8 cellular contexts compared by ENCODE assay signal in genomic region chr5:178234753-178235599, GRCh38. TPM values are rescaled to one million over a fixed set of nuclear protein-coding genes. Genes with fewer than 3 reads are reported as not detected.
DNase-seq lines count a peak whose midpoint lies in the region; ATAC-seq and TF ChIP-seq lines count a peak whose summit lies in the region.

No MANE protein-coding gene starts in this region.

- H3K27me3 ChIP-seq in SJSA1 (replicated peaks): no peaks in the 10 kb centered on the region
- no peaks in the 10 kb centered on the region for H3K27me3 ChIP-seq in gastroesophageal sphincter
- no peaks in the 10 kb centered on the region for H3K27me3 ChIP-seq in trophoblast cell (ENCODE audit: insufficient read depth, low read length)
- no peaks in the 10 kb centered on the region for H3K27me3 ChIP-seq in upper lobe of right lung

- H4K91ac ChIP-seq in trophoblast cell (ENCODE audit: low read depth, low read length): no peak overlapping the region

- no peak for TF ChIP-seq EP300 in gastroesophageal sphincter (IDR thresholded peaks at IDR 0.05)

- DNase-seq in COR-L47 (lab: John Stamatoyannopoulos, UW): peak; percentile 30
- peak; percentile 65 to 75 for DNase-seq in SJSA1 (ENCODE audit: low read depth in 1 of 2, low spot score in 2 of 2)
- DNase-seq in activated effector memory CD4-positive, alpha-beta T cell treated with anti-CD3 and anti-CD28 coated beads, Interleukin-2, amount 50 U/mL, for 16 hours: peak; percentile 89
- DNase-seq in trophoblast cell: peak; percentile 24 to 72
- peak; percentile 84 for DNase-seq in upper lobe of right lung

- peaks cover 9% of the 10 kb centered on the region for H3K79me1 ChIP-seq in trophoblast cell (ENCODE audit: low read length)

- H2BK120ac ChIP-seq in trophoblast cell (ENCODE audit: insufficient read depth, low read length, poor library complexity): no peak overlapping the region

- WGBS in gastroesophageal sphincter (ENCODE audit: low coverage in 1 of 2), 2 donors: 20 to 25% methylated on average over 2 to 4 of the region's 12 CpGs
- no CpG with 5 or more reads among the region's 12 CpGs for WGBS in trophoblast cell (ENCODE audit: extremely low coverage, insufficient coverage, insufficient read length)

- ATAC-seq in HG03342 (IDR thresholded peaks at IDR 0.05; ENCODE audit: unreplicated experiment): peak; percentile 32
- ATAC-seq in gastroesophageal sphincter: no peak
- peak; percentile 15 for ATAC-seq in upper lobe of right lung
- ATAC-seq in HG03571 (IDR thresholded peaks at IDR 0.05; ENCODE audit: unreplicated experiment): no peak

- peaks cover 20% of the 10 kb centered on the region for H3K4me1 ChIP-seq in SJSA1 (replicated peaks)
- H3K4me1 ChIP-seq in gastroesophageal sphincter: peaks cover 0 to 69% (median 17%) of the 10 kb centered on the region in 3 donors
- H3K4me1 ChIP-seq in trophoblast cell (ENCODE audit: control insufficient read depth in 1 of 2, insufficient read depth in 2 of 2, low read length in 2 of 2): peaks cover 11 to 13% of the 10 kb centered on the region in 2 experiments
- H3K4me1 ChIP-seq in upper lobe of right lung: peaks cover 64% of the 10 kb centered on the region

- no peak overlapping the region for H3K23ac ChIP-seq in trophoblast cell (ENCODE audit: low read length)

- TF ChIP-seq CTCF in gastroesophageal sphincter (IDR thresholded peaks at IDR 0.05): peak in 3 of 4 experiments; percentile 41 to 68 (median 43)
- peak; percentile 78 for TF ChIP-seq CTCF in upper lobe of right lung (IDR thresholded peaks at IDR 0.05)

- no peak overlapping the region for H2BK12ac ChIP-seq in trophoblast cell (ENCODE audit: low read length)

- H3K4ac ChIP-seq in trophoblast cell (ENCODE audit: low read depth, low read length): no peak overlapping the region

- H2AK5ac ChIP-seq in trophoblast cell (ENCODE audit: low read length): no peak overlapping the region

- no peak for TF ChIP-seq POLR2A in gastroesophageal sphincter (IDR thresholded peaks at IDR 0.05)

- H4K12ac ChIP-seq in trophoblast cell (ENCODE audit: low read depth, low read length): no peak overlapping the region

- intact Hi-C loops in upper lobe of right lung (cut with DNase I): no loop called here

- H3K9me3 ChIP-seq in SJSA1 (replicated peaks) (no peaks in the 10 kb centered on the region), gastroesophageal sphincter (no peaks in the 10 kb centered on the region), trophoblast cell (ENCODE audit: insufficient read depth, low read depth, low read length) (no peaks in the 10 kb centered on the region), upper lobe of right lung (no peaks in the 10 kb centered on the region)

- H3K27ac ChIP-seq in SJSA1 (no peak overlapping the region), gastroesophageal sphincter (peak overlapping the region in 1 of 4 donors; percentile 11), trophoblast cell (ENCODE audit: low read depth, low read length) (no peak overlapping the region), upper lobe of right lung (no peak overlapping the region)

- no peak overlapping the region for H3K14ac ChIP-seq in trophoblast cell (ENCODE audit: low read length)

- peaks cover 9% of the 10 kb centered on the region for H3K79me2 ChIP-seq in trophoblast cell (ENCODE audit: control insufficient read depth, insufficient read depth, low read length, poor library complexity)

- no peak overlapping the region for H2AFZ ChIP-seq in trophoblast cell (ENCODE audit: insufficient read depth, low read length, poor library complexity)

- no peak overlapping the region for H3K4me3 ChIP-seq in SJSA1
- no peak overlapping the region for H3K4me3 ChIP-seq in gastroesophageal sphincter
- no peak overlapping the region for H3K4me3 ChIP-seq in trophoblast cell (ENCODE audit: low read depth, low read length)
- no peak overlapping the region for H3K4me3 ChIP-seq in upper lobe of right lung

- no peak overlapping the region for H2BK5ac ChIP-seq in trophoblast cell (ENCODE audit: low read depth, low read length, poor library complexity)

- no peak overlapping the region for H3K18ac ChIP-seq in trophoblast cell (ENCODE audit: low read length)

- H4K8ac ChIP-seq in trophoblast cell (ENCODE audit: low read depth, low read length): no peak overlapping the region

- H3K4me2 ChIP-seq in trophoblast cell (ENCODE audit: low read length): no peak overlapping the region

- H3K9ac ChIP-seq in trophoblast cell (ENCODE audit: low read length): no peak overlapping the region

- H3K36me3 ChIP-seq in SJSA1 (peaks cover 26% of the 10 kb centered on the region), gastroesophageal sphincter (peaks cover 0 to 14% of the 10 kb centered on the region in 2 donors), trophoblast cell (ENCODE audit: control insufficient read depth in 1 of 2, insufficient read depth in 2 of 2, low read length in 2 of 2) (peaks cover 6 to 9% of the 10 kb centered on the region in 2 experiments), upper lobe of right lung (peaks cover 14% of the 10 kb centered on the region)

RNA-seq across cellular contexts. Expression of gene PHYKPL, which starts 2.4 kb away (rescaled TPM):
- 16.1 and 19.3 TPM in 2 replicates for total RNA-seq in SJSA1 (2014; rRNA removed; shearing (Covaris generic))
- total RNA-seq in gastroesophageal sphincter (10 to 100 TPM; 37.3 to 51.2 (median 41.6) TPM), upper lobe of right lung (96.1 TPM)
- 12.4 and 12.8 TPM in 2 replicates for polyA plus RNA-seq in trophoblast cell (2013)

RNA-seq across cellular contexts. Expression of gene HNRNPAB, which starts 30.6 kb away (rescaled TPM):
- 181 and 222 TPM in 2 replicates for total RNA-seq in SJSA1 (2014; rRNA removed; shearing (Covaris generic))
- 100 to 1,000 TPM in 2 of 4 donors, 10 to 100 TPM in 2; 79.9 to 140 (median 106) TPM for total RNA-seq in gastroesophageal sphincter
- 170 and 172 TPM in 2 replicates for polyA plus RNA-seq in trophoblast cell (2013)
- 116 TPM for total RNA-seq in upper lobe of right lung

RNA-seq across cellular contexts. Expression of gene GMCL2, which starts 47.8 kb away (rescaled TPM):
- not detected in 2 replicates for total RNA-seq in SJSA1 (2014; rRNA removed; shearing (Covaris generic))
- total RNA-seq in gastroesophageal sphincter (not detected), upper lobe of right lung (not detected)
- not detected in 2 replicates for polyA plus RNA-seq in trophoblast cell (2013)

Comparison
In these comparisons a context has a peak if more than half of its experiments do, and no peak if none do; other contexts are left out.
1. DNase-seq: peak in every context shown above with its lines; median percentile 89 in activated effector memory CD4-positive, alpha-beta T cell treated with anti-CD3 and anti-CD28 coated beads, Interleukin-2, amount 50 U/mL, for 16 hours; 84 in upper lobe of right lung; 70 in SJSA1; 48 in trophoblast cell; 30 in COR-L47.
2. ATAC-seq: peak in HG03342 (single experiment) and upper lobe of right lung (single experiment); none in gastroesophageal sphincter (single experiment) and HG03571 (single experiment).